8 cellular contexts compared by ENCODE assay signal in genomic region chr18:11908182-11909080, GRCh38. TPM values are rescaled to one million over a fixed set of nuclear protein-coding genes. Genes with fewer than 3 reads are reported as not detected.
DNase-seq lines count a peak whose midpoint lies in the region; ATAC-seq and TF ChIP-seq lines count a peak whose summit lies in the region.

MPPE1 (minus strand) TSS chr18:11908317; CDS start chr18:11897264, 11,053 bp downstream.

- ATAC-seq in GM19023 (IDR thresholded peaks at IDR 0.05; ENCODE audit: unreplicated experiment), result peak; percentile 83
- peak; percentile 78 for ATAC-seq in HG03196 (IDR thresholded peaks at IDR 0.05; ENCODE audit: unreplicated experiment)
- peak; percentile 93 for ATAC-seq in activated CD4-positive, alpha-beta T cell treated with anti-CD3 and anti-CD28 coated beads for 36 hours

- POLR2A ChIA-PET in activated CD4-positive, alpha-beta T cell treated with anti-CD3 and anti-CD28 coated beads for 36 hours (lab: Charles Lee), result no interaction called here

- peak within 1 kb of the TSS; percentile 94 for H3K27ac ChIP-seq in layer of hippocampus (ENCODE audit: low read depth, low read length)

- DNase-seq in AG10803 (ENCODE audit: low read depth) (peak; percentile 86), NCI-H446 treated with DMSO at 0.1 percent for 48 hours (lab: John Stamatoyannopoulos, UW) (peak; percentile 62), choroid plexus epithelial cell (ENCODE audit: low read depth) (peak; percentile 85)
- peak; percentile 93 for DNase-seq in activated CD4-positive, alpha-beta T cell treated with anti-CD3 and anti-CD28 coated beads for 36 hours
- peak; percentile 64 to 84 for DNase-seq in stimulated activated CD4-positive, alpha-beta T cell treated with anti-CD3 and anti-CD28 coated beads, Interleukin-1b, Interleukin-23, amount 100 ng/mL, for 4 hours (ENCODE audit: low read depth in 2 of 2)

- H3K27me3 ChIP-seq in layer of hippocampus (ENCODE audit: control insufficient read depth, insufficient read depth, low read length), result no peaks in the 10 kb centered on the region

- no peaks in the 10 kb centered on the region for H3K27me3 Mint-ChIP-seq in activated CD4-positive, alpha-beta T cell treated with anti-CD3 and anti-CD28 coated beads for 36 hours

- H3K36me3 Mint-ChIP-seq in activated CD4-positive, alpha-beta T cell treated with anti-CD3 and anti-CD28 coated beads for 36 hours (ENCODE audit: low read depth), result peaks cover 13% of the 10 kb centered on the region

- H3K4me3 ChIP-seq in AG10803 (ENCODE audit: low read length), result peak within 1 kb of the TSS; percentile 85
- peak within 1 kb of the TSS; percentile 90 for H3K4me3 ChIP-seq in choroid plexus epithelial cell (ENCODE audit: low read depth, low read length)

- H3K27ac Mint-ChIP-seq in activated CD4-positive, alpha-beta T cell treated with anti-CD3 and anti-CD28 coated beads for 36 hours, result peak within 1 kb of the TSS; percentile 94

- peaks cover 18% of the 10 kb centered on the region for H3K4me1 Mint-ChIP-seq in activated CD4-positive, alpha-beta T cell treated with anti-CD3 and anti-CD28 coated beads for 36 hours

- CTCF ChIA-PET in activated CD4-positive, alpha-beta T cell treated with anti-CD3 and anti-CD28 coated beads for 36 hours (lab: Charles Lee), result interaction anchor here (1.5 kb wide), 1 partner anchor 29 kb away, joined by 5 read pairs; no protein-coding TSS in a partner anchor

- TF ChIP-seq CTCF in AG10803 (conservative IDR thresholded peaks at IDR 0.05; ENCODE audit: low read length), result no peak
- TF ChIP-seq CTCF in choroid plexus epithelial cell (conservative IDR thresholded peaks at IDR 0.05; ENCODE audit: low read depth, low read length), result no peak

- intact Hi-C loops in activated CD4-positive, alpha-beta T cell treated with anti-CD3 and anti-CD28 coated beads for 36 hours (cut with DNase I, micrococcal nuclease), result loop anchor here (1.0 to 5.0 kb wide), 8 partner anchors 39 to 1996 kb away; partner anchors contain the start of genes CHMP1B (in 2 of the 2), IMPA2 (in 2 of the 2), AFG3L2 (in 1 of the 2) and CEP76 (in 1 of the 2)

- H3K4me3 Mint-ChIP-seq in activated CD4-positive, alpha-beta T cell treated with anti-CD3 and anti-CD28 coated beads for 36 hours, result peak within 1 kb of the TSS; percentile 88

- H3K9me3 Mint-ChIP-seq in activated CD4-positive, alpha-beta T cell treated with anti-CD3 and anti-CD28 coated beads for 36 hours (ENCODE audit: low read depth), result no peaks in the 10 kb centered on the region

RNA-seq across cellular contexts. Expression of gene MPPE1, which starts in this region (rescaled TPM):
- total RNA-seq in activated CD4-positive, alpha-beta T cell treated with anti-CD3 and anti-CD28 coated beads for 36 hours, result 10 to 100 TPM; 22.4 to 29.6 TPM

Comparison
In these comparisons a context has a peak if more than half of its experiments do, and no peak if none do; other contexts are left out.
1. Peak in every context shown above with its lines: DNase-seq, ATAC-seq, H3K4me3 ChIP-seq and H3K27ac ChIP-seq.